ENCODE assay signal across 16 cellular contexts in the genomic region with DNA sequence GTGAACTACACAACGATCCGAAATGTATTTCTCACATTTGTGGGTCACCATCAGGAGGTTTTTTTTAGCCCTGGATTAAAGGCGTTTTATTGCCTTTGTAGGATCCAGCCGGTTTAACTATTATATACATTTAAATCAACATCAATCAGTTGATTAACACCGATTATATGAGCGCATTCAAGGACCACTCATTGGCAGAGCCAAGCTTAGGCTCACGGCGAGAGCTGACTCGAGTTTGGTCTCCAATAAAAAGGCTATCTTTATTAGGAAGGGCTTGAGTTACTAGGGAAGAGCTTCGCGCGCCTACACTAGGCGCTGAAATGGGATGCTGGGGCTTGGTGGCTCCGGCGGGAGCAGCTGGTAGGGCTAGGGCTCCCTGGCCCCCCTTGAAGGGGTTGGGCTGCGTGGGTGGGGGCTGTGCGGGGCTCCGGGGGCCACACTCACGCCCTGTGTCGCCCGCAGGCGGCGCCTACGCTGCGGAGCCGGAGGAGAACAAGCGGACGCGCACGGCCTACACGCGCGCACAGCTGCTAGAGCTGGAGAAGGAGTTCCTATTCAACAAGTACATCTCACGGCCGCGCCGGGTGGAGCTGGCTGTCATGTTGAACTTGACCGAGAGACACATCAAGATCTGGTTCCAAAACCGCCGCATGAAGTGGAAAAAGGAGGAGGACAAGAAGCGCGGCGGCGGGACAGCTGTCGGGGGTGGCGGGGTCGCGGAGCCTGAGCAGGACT. TPM values are rescaled to one million over a fixed set of nuclear protein-coding genes. Genes with fewer than 3 reads are reported as not detected.
DNase-seq lines count a peak whose midpoint lies in the region; TF ChIP-seq lines count a peak whose summit lies in the region.
"Had no signal": no experiment of that assay in that cellular context is flagged by ENCODE, and none has a peak within 500 bp of the region (broad histone marks: within the 10 kb centered on the region; RNA-seq: fewer than 3 reads in every experiment).

No MANE protein-coding gene starts in this region.

- H3K27me3 Mint-ChIP-seq in activated naive CD4-positive, alpha-beta T cell treated with anti-CD3 and anti-CD28 coated beads, Interleukin-2, amount 50 U/mL, for 24 hours: peaks cover 62% of the 10 kb centered on the region
- peaks cover 88% of the 10 kb centered on the region for H3K27me3 Mint-ChIP-seq in activated CD4-positive, alpha-beta memory T cell treated with anti-CD3 and anti-CD28 coated beads, Interleukin-2, amount 10 ng/mL, durations not matched to agents 7 days and 5 days

- H3K9me3 ChIP-seq in testis: no peaks in the 10 kb centered on the region

- no peaks in the 10 kb centered on the region for H3K27me3 ChIP-seq in testis

- H3K36me3 Mint-ChIP-seq in activated naive CD4-positive, alpha-beta T cell treated with anti-CD3 and anti-CD28 coated beads, Interleukin-2, amount 50 U/mL, for 24 hours: no peaks in the 10 kb centered on the region
- H3K36me3 Mint-ChIP-seq in activated CD4-positive, alpha-beta memory T cell treated with anti-CD3 and anti-CD28 coated beads, Interleukin-2, amount 10 ng/mL, durations not matched to agents 7 days and 5 days (ENCODE audit: low read depth): peaks cover 4% of the 10 kb centered on the region

- H3K27ac ChIP-seq in testis: no peak overlapping the region
- H3K27ac ChIP-seq: BLaER1 treated with 17β-estradiol and CSF1 and Interleukin-3, amounts not matched to agents 10 nM and 100 nM; Peyer's patch had no signal

- intact Hi-C loops in testis (cut with DNase I; ENCODE audit: low total_unique reads): no loop called here

- WGBS in testis, 2 donors: 2 to 4% methylated on average over 19 to 48 of the region's 48 CpGs

- POLR2A ChIA-PET in activated CD4-positive, alpha-beta memory T cell treated with anti-CD3 and anti-CD28 coated beads, Interleukin-2, amount 10 ng/mL, durations not matched to agents 7 days and 5 days (lab: Charles Lee): interaction anchor here (1.1 kb wide), 1 partner anchor 48 kb away, joined by 3 read pairs; no protein-coding TSS in a partner anchor

- peak overlapping the region; percentile 26 for H3K4me3 Mint-ChIP-seq in activated naive CD4-positive, alpha-beta T cell treated with anti-CD3 and anti-CD28 coated beads, Interleukin-2, amount 50 U/mL, for 24 hours
- H3K4me3 Mint-ChIP-seq in activated CD4-positive, alpha-beta memory T cell treated with anti-CD3 and anti-CD28 coated beads, Interleukin-2, amount 10 ng/mL, durations not matched to agents 7 days and 5 days: no peak overlapping the region

- DNase-seq in activated naive CD4-positive, alpha-beta T cell treated with anti-CD3 and anti-CD28 coated beads, Interleukin-2, amount 50 U/mL, for 16 hours: no peak
- no peak for DNase-seq in activated CD4-positive, alpha-beta memory T cell treated with anti-CD3 and anti-CD28 coated beads, Interleukin-2, amount 10 ng/mL, durations not matched to agents 7 days and 5 days
- peak; percentile 58 for DNase-seq in islet precursor cell
- peak; percentile 40 for DNase-seq in testis
- DNase-seq in NCI-H1417 (lab: John Stamatoyannopoulos, UW): no peak
- no peak for DNase-seq in activated gamma-delta T cell (lab: John Stamatoyannopoulos, UW)
- no peak for DNase-seq in NCI-H1092 treated with DMSO at 0.1 percent for 48 hours (lab: John Stamatoyannopoulos, UW)
- DNase-seq: NCI-H1105, NCI-H446 treated with DMSO at 0.1 percent for 48 hours had no signal

- H3K27ac Mint-ChIP-seq in activated naive CD4-positive, alpha-beta T cell treated with anti-CD3 and anti-CD28 coated beads, Interleukin-2, amount 50 U/mL, for 24 hours: peak overlapping the region; percentile 51
- peak overlapping the region; percentile 50 for H3K27ac Mint-ChIP-seq in activated CD4-positive, alpha-beta memory T cell treated with anti-CD3 and anti-CD28 coated beads, Interleukin-2, amount 10 ng/mL, durations not matched to agents 7 days and 5 days

- peaks cover 34% of the 10 kb centered on the region for H3K4me1 Mint-ChIP-seq in activated naive CD4-positive, alpha-beta T cell treated with anti-CD3 and anti-CD28 coated beads, Interleukin-2, amount 50 U/mL, for 24 hours
- peaks cover 21% of the 10 kb centered on the region for H3K4me1 Mint-ChIP-seq in activated CD4-positive, alpha-beta memory T cell treated with anti-CD3 and anti-CD28 coated beads, Interleukin-2, amount 10 ng/mL, durations not matched to agents 7 days and 5 days

- H3K4me1 ChIP-seq in testis: peaks cover 17% of the 10 kb centered on the region

- TF ChIP-seq CTCF in testis (IDR thresholded peaks at IDR 0.05): no peak

- TF ChIP-seq POLR2A in testis (IDR thresholded peaks at IDR 0.05): no peak

- CTCF ChIA-PET in activated CD4-positive, alpha-beta memory T cell treated with anti-CD3 and anti-CD28 coated beads, Interleukin-2, amount 10 ng/mL, durations not matched to agents 7 days and 5 days (lab: Charles Lee): interaction anchor here (1.0 kb wide), 1 partner anchor 30 kb away, joined by 4 read pairs; no protein-coding TSS in a partner anchor

- no peaks in the 10 kb centered on the region for H3K9me3 Mint-ChIP-seq in activated naive CD4-positive, alpha-beta T cell treated with anti-CD3 and anti-CD28 coated beads, Interleukin-2, amount 50 U/mL, for 24 hours
- no peaks in the 10 kb centered on the region for H3K9me3 Mint-ChIP-seq in activated CD4-positive, alpha-beta memory T cell treated with anti-CD3 and anti-CD28 coated beads, Interleukin-2, amount 10 ng/mL, durations not matched to agents 7 days and 5 days

- peak overlapping the region; percentile 2 to 4 for H3K4me3 ChIP-seq in testis
- H3K4me3 ChIP-seq: Peyer's patch had no signal

- H3K36me3 ChIP-seq in testis (ENCODE audit: low read depth, missing control alignments): no peaks in the 10 kb centered on the region
- H3K36me3 ChIP-seq: BLaER1 treated with 17β-estradiol and CSF1 and Interleukin-3, amounts not matched to agents 10 nM and 100 nM; Peyer's patch had no signal

RNA-seq across cellular contexts. Expression of a gene that starts 4.2 kb away (rescaled TPM):
- not detected for total RNA-seq in activated CD4-positive, alpha-beta memory T cell treated with anti-CD3 and anti-CD28 coated beads, Interleukin-2, amount 10 ng/mL, durations not matched to agents 7 days and 5 days
- total RNA-seq in testis: under 1 TPM; 0.12 to 0.24 TPM
- not detected for polyA plus RNA-seq in testis (ENCODE audit: insufficient read depth, low read depth, low replicate concordance)
- total RNA-seq: kidney epithelial cell; Peyer's patch; right cardiac atrium; subcutaneous adipose tissue; T-helper 1 cell treated with Interleukin-12 subunit alpha and Interleukin-12 subunit beta and Interleukin-4 antibody, amounts not matched to agents 30 ng/mL and 1 ng/mL, for 36 hours had no signal
- polyA plus RNA-seq: right cardiac atrium had no signal

RNA-seq across cellular contexts. Expression of a gene that starts 45.2 kb away (rescaled TPM):
- not detected for total RNA-seq in activated CD4-positive, alpha-beta memory T cell treated with anti-CD3 and anti-CD28 coated beads, Interleukin-2, amount 10 ng/mL, durations not matched to agents 7 days and 5 days
- total RNA-seq in testis: under 1 TPM; 0.06 to 0.08 TPM
- polyA plus RNA-seq in testis (ENCODE audit: insufficient read depth, low read depth, low replicate concordance): not detected
- total RNA-seq: kidney epithelial cell; right cardiac atrium; subcutaneous adipose tissue; T-helper 1 cell treated with Interleukin-12 subunit alpha and Interleukin-12 subunit beta and Interleukin-4 antibody, amounts not matched to agents 30 ng/mL and 1 ng/mL, for 36 hours had no signal
- polyA plus RNA-seq: right cardiac atrium had no signal

Comparison
In these comparisons a context has a peak if more than half of its experiments do, and no peak if none do; other contexts are left out.
1. DNase-seq: peak in islet precursor cell (single experiment) and testis (single experiment); none in activated naive CD4-positive, alpha-beta T cell treated with anti-CD3 and anti-CD28 coated beads, Interleukin-2, amount 50 U/mL, for 16 hours (single experiment), activated CD4-positive, alpha-beta memory T cell treated with anti-CD3 and anti-CD28 coated beads, Interleukin-2, amount 10 ng/mL, durations not matched to agents 7 days and 5 days (single experiment), NCI-H1417 (0 of 3), activated gamma-delta T cell (single experiment) and NCI-H1092 treated with DMSO at 0.1 percent for 48 hours (single experiment).